8 cellular contexts compared by ENCODE assay signal in genomic region chr10:119178371-119179119, GRCh38. TPM values are rescaled to one million over a fixed set of nuclear protein-coding genes. Genes with fewer than 3 reads are reported as not detected.
DNase-seq lines count a peak whose midpoint lies in the region; TF ChIP-seq lines count a peak whose summit lies in the region.

TSS of gene PRDX3 (minus strand) at chr10:119178812. CDS start at chr10:119178790, 22 bp downstream.

- peaks cover 6% of the 10 kb centered on the region for H3K27me3 Mint-ChIP-seq in neural progenitor cell (ENCODE audit: insufficient read depth, low read depth)

- peaks cover 20% of the 10 kb centered on the region for H4K20me1 ChIP-seq in neural progenitor cell (ENCODE audit: low read depth)

- peak within 1 kb of the TSS; percentile 97 for H3K27ac Mint-ChIP-seq in neural progenitor cell

- H3F3A ChIP-seq in neural progenitor cell (ENCODE audit: low read depth), result peaks cover 5% of the 10 kb centered on the region

- H2AFZ ChIP-seq in neural progenitor cell (replicated peaks), result peak within 1 kb of the TSS; percentile 89

- TF ChIP-seq CTCF in fibroblast of villous mesenchyme (IDR thresholded peaks at IDR 0.05; ENCODE audit: insufficient read depth, low read depth, low read length) (peak; percentile 4), neural progenitor cell (IDR thresholded peaks at IDR 0.05) (no peak)

- peaks cover 28% of the 10 kb centered on the region for H3K4me1 Mint-ChIP-seq in neural progenitor cell

- H3K9me3 Mint-ChIP-seq in neural progenitor cell, result peaks cover 8% of the 10 kb centered on the region

- DNase-seq in H7 (peak; percentile 98), M059J (ENCODE audit: low read depth) (peak; percentile 89), SHP77 (lab: John Stamatoyannopoulos, UW) (peak; percentile 79 to 92), fibroblast of villous mesenchyme (ENCODE audit: low read depth) (peak; percentile 91), neural progenitor cell (ENCODE audit: low spot score) (peak; percentile 97)
- DNase-seq in activated effector memory CD4-positive, alpha-beta T cell treated with anti-CD3 and anti-CD28 coated beads, Interleukin-2, amount 50 U/mL, for 16 hours, result peak; percentile 97

- H3K27me3 ChIP-seq in H7 (ENCODE audit: control insufficient read depth, insufficient read depth, low read length), result no peaks in the 10 kb centered on the region
- H3K27me3 ChIP-seq in neural progenitor cell, result no peaks in the 10 kb centered on the region
- no peaks in the 10 kb centered on the region for H3K27me3 ChIP-seq in subcutaneous abdominal adipose tissue (ENCODE audit: control insufficient read depth in 5 of 5, insufficient read depth in 4 of 5, low read length in 5 of 5)

- H3K27ac ChIP-seq in neural progenitor cell (peak within 1 kb of the TSS; percentile 78), subcutaneous abdominal adipose tissue (ENCODE audit: low read depth, low read length) (peak within 1 kb of the TSS; percentile 47)

- H3K4me3 ChIP-seq in H7 (ENCODE audit: insufficient read depth, low read depth, low read length), result peak within 1 kb of the TSS; percentile 96
- H3K4me3 ChIP-seq in fibroblast of villous mesenchyme (ENCODE audit: low read depth, low read length), result peak within 1 kb of the TSS; percentile 87
- peak within 1 kb of the TSS; percentile 90 for H3K4me3 ChIP-seq in neural progenitor cell
- H3K4me3 ChIP-seq in subcutaneous abdominal adipose tissue (ENCODE audit: low read depth in 1 of 5, low read length in 5 of 5), result peak within 1 kb of the TSS; percentile 82 to 99 (median 98)

- peaks cover 16% of the 10 kb centered on the region for H3K36me3 ChIP-seq in ES-I3 (ENCODE audit: insufficient read depth, low read length)
- peaks cover 15% of the 10 kb centered on the region for H3K36me3 ChIP-seq in H7 (replicated peaks; ENCODE audit: control insufficient read depth, insufficient read depth, low read length)
- H3K36me3 ChIP-seq in neural progenitor cell, result no peaks in the 10 kb centered on the region
- H3K36me3 ChIP-seq in subcutaneous abdominal adipose tissue (ENCODE audit: control insufficient read depth in 5 of 5, insufficient read depth in 5 of 5, low read length in 5 of 5), result peaks cover 5 to 26% (median 12%) of the 10 kb centered on the region in 5 donors

- no peaks in the 10 kb centered on the region for H3K9me3 ChIP-seq in ES-I3 (ENCODE audit: control insufficient read depth, insufficient read depth, low read length)
- H3K9me3 ChIP-seq in neural progenitor cell (ENCODE audit: low read depth), result no peaks in the 10 kb centered on the region
- no peaks in the 10 kb centered on the region for H3K9me3 ChIP-seq in subcutaneous abdominal adipose tissue (ENCODE audit: control insufficient read depth in 5 of 5, low read length in 5 of 5)

- H3K79me2 ChIP-seq in neural progenitor cell (ENCODE audit: low read depth), result peaks cover 49% of the 10 kb centered on the region

- H3K36me3 Mint-ChIP-seq in neural progenitor cell, result peaks cover 11% of the 10 kb centered on the region

- H3K4me1 ChIP-seq in ES-I3 (ENCODE audit: insufficient read depth, low read length), result no peaks in the 10 kb centered on the region
- peaks cover 12% of the 10 kb centered on the region for H3K4me1 ChIP-seq in neural progenitor cell
- H3K4me1 ChIP-seq in subcutaneous abdominal adipose tissue (ENCODE audit: control insufficient read depth in 5 of 5, insufficient read depth in 5 of 5, low read length in 5 of 5), result peaks cover 3 to 27% (median 23%) of the 10 kb centered on the region in 5 donors

- H3K9ac ChIP-seq in ES-I3 (ENCODE audit: low read depth, low read length), result peak within 1 kb of the TSS; percentile 81
- peak within 1 kb of the TSS; percentile 73 for H3K9ac ChIP-seq in neural progenitor cell
- H3K9ac ChIP-seq in subcutaneous abdominal adipose tissue (ENCODE audit: low read length in 5 of 5), result peak within 1 kb of the TSS; percentile 52 to 87 (median 82)

- peak within 1 kb of the TSS; percentile 89 for H3K4me2 ChIP-seq in neural progenitor cell

- H3K4me3 Mint-ChIP-seq in neural progenitor cell, result peak within 1 kb of the TSS; percentile 100

RNA-seq across cellular contexts. Expression of gene PRDX3, which starts in this region (rescaled TPM):
- 411 and 445 TPM in 2 replicates for total RNA-seq in H7 (2014; rRNA removed; shearing (Covaris generic))
- 357 and 393 TPM in 2 replicates for total RNA-seq in M059J (2014; rRNA removed; shearing (Covaris generic))
- total RNA-seq in fibroblast of villous mesenchyme (120 and 222 TPM in 2 replicates), neural progenitor cell (ENCODE audit: low replicate concordance) (338 and 405 TPM in 2 replicates)

Comparison
In these comparisons a context has a peak if more than half of its experiments do, and no peak if none do; other contexts are left out.
1. Peak in every context shown above with its lines: DNase-seq, H3K4me3 ChIP-seq and H3K27ac ChIP-seq.